Comparison of ENCODE assay signal across 1 cellular context in the genomic region with DNA sequence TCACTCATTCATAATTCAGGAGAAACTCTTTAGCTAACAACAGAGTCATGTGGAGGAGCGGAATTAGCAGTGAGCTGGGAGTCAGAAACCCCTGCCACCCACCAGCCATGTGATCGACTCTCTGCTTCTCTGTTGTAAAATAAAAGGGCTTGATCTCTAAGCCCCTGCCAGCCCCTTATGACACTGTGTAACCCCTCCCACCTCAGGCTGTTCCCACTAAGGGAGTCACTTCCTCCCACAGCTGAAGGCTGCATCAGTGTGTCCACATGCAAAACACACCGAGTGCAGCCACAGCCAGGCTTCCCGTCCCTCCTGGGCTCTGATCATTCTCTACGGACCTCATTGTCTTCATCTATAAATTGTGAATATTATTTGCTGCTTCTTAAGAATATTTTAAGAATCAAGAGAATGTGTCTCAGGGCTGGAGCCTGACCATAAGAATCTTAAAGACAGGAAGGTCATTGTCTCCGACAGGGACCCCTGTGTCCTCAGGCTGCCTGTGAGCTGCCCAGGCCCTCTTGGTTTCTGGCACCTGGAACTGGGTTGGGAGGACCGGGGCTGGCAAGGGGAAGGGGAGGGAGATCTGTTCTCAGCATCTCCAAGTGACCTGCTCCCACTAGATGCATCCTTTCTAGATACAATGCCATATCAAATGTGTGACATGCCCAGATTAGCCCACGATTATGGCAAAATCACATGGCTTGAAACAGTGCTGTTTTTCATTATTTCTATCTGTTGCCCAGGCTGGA.
TF ChIP-seq lines count a peak whose summit lies in the region.

No MANE protein-coding gene starts in this region.

TF ChIP-seq in HepG2, 621 proteins besides CTCF, POLR2A, EP300 and RAD21 (continued from another document):
- TF ChIP-seq, protein P1, sequence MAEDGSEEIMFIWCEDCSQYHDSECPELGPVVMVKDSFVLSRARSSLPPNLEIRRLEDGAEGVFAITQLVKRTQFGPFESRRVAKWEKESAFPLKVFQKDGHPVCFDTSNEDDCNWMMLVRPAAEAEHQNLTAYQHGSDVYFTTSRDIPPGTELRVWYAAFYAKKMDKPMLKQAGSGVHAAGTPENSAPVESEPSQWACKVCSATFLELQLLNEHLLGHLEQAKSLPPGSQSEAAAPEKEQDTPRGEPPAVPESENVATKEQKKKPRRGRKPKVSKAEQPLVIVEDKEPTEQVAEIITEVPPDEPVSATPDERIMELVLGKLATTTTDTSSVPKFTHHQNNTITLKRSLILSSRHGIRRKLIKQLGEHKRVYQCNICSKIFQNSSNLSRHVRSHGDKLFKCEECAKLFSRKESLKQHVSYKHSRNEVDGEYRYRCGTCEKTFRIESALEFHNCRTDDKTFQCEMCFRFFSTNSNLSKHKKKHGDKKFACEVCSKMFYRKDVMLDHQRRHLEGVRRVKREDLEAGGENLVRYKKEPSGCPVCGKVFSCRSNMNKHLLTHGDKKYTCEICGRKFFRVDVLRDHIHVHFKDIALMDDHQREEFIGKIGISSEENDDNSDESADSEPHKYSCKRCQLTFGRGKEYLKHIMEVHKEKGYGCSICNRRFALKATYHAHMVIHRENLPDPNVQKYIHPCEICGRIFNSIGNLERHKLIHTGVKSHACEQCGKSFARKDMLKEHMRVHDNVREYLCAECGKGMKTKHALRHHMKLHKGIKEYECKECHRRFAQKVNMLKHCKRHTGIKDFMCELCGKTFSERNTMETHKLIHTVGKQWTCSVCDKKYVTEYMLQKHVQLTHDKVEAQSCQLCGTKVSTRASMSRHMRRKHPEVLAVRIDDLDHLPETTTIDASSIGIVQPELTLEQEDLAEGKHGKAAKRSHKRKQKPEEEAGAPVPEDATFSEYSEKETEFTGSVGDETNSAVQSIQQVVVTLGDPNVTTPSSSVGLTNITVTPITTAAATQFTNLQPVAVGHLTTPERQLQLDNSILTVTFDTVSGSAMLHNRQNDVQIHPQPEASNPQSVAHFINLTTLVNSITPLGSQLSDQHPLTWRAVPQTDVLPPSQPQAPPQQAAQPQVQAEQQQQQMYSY (CRISPR knock-in tag; IDR thresholded peaks at IDR 0.05): no peak
- TF ChIP-seq TSC22D2 (CRISPR knock-in tag; IDR thresholded peaks at IDR 0.05; ENCODE audit: borderline replicate concordance) (no peak), HOXA9 (CRISPR knock-in tag; IDR thresholded peaks at IDR 0.05; ENCODE audit: borderline replicate concordance) (no peak), RORA (CRISPR knock-in tag; IDR thresholded peaks at IDR 0.05) (no peak), FLYWCH1 (CRISPR knock-in tag; IDR thresholded peaks at IDR 0.05) (no peak), IRX3 (CRISPR knock-in tag; IDR thresholded peaks at IDR 0.05; ENCODE audit: borderline replicate concordance, low read depth) (no peak), ZSCAN21 (CRISPR knock-in tag; IDR thresholded peaks at IDR 0.05; ENCODE audit: borderline replicate concordance) (no peak)
- TF ChIP-seq, protein P2, sequence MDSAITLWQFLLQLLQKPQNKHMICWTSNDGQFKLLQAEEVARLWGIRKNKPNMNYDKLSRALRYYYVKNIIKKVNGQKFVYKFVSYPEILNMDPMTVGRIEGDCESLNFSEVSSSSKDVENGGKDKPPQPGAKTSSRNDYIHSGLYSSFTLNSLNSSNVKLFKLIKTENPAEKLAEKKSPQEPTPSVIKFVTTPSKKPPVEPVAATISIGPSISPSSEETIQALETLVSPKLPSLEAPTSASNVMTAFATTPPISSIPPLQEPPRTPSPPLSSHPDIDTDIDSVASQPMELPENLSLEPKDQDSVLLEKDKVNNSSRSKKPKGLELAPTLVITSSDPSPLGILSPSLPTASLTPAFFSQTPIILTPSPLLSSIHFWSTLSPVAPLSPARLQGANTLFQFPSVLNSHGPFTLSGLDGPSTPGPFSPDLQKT (CRISPR knock-in tag; IDR thresholded peaks at IDR 0.05; ENCODE audit: borderline replicate concordance): no peak
- TF ChIP-seq, protein P3, sequence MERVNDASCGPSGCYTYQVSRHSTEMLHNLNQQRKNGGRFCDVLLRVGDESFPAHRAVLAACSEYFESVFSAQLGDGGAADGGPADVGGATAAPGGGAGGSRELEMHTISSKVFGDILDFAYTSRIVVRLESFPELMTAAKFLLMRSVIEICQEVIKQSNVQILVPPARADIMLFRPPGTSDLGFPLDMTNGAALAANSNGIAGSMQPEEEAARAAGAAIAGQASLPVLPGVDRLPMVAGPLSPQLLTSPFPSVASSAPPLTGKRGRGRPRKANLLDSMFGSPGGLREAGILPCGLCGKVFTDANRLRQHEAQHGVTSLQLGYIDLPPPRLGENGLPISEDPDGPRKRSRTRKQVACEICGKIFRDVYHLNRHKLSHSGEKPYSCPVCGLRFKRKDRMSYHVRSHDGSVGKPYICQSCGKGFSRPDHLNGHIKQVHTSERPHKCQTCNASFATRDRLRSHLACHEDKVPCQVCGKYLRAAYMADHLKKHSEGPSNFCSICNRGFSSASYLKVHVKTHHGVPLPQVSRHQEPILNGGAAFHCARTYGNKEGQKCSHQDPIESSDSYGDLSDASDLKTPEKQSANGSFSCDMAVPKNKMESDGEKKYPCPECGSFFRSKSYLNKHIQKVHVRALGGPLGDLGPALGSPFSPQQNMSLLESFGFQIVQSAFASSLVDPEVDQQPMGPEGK (CRISPR knock-in tag; IDR thresholded peaks at IDR 0.05): no peak
- TF ChIP-seq, protein P4, sequence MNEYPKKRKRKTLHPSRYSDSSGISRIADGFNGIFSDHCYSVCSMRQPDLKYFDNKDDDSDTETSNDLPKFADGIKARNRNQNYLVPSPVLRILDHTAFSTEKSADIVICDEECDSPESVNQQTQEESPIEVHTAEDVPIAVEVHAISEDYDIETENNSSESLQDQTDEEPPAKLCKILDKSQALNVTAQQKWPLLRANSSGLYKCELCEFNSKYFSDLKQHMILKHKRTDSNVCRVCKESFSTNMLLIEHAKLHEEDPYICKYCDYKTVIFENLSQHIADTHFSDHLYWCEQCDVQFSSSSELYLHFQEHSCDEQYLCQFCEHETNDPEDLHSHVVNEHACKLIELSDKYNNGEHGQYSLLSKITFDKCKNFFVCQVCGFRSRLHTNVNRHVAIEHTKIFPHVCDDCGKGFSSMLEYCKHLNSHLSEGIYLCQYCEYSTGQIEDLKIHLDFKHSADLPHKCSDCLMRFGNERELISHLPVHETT (CRISPR knock-in tag; conservative IDR thresholded peaks at IDR 0.05): no peak
- TF ChIP-seq, protein P5, sequence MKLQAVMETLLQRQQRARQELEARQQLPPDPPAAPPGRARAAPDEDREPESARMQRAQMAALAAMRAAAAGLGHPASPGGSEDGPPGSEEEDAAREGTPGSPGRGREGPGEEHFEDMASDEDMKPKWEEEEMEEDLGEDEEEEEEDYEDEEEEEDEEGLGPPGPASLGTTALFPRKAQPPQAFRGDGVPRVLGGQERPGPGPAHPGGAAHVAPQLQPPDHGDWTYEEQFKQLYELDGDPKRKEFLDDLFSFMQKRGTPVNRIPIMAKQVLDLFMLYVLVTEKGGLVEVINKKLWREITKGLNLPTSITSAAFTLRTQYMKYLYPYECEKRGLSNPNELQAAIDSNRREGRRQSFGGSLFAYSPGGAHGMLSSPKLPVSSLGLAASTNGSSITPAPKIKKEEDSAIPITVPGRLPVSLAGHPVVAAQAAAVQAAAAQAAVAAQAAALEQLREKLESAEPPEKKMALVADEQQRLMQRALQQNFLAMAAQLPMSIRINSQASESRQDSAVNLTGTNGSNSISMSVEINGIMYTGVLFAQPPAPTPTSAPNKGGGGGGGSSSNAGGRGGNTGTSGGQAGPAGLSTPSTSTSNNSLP (IDR thresholded peaks at IDR 0.05; ENCODE audit: low read depth, low read length): no peak
